16 cellular contexts compared by ENCODE assay signal in the genomic region with DNA sequence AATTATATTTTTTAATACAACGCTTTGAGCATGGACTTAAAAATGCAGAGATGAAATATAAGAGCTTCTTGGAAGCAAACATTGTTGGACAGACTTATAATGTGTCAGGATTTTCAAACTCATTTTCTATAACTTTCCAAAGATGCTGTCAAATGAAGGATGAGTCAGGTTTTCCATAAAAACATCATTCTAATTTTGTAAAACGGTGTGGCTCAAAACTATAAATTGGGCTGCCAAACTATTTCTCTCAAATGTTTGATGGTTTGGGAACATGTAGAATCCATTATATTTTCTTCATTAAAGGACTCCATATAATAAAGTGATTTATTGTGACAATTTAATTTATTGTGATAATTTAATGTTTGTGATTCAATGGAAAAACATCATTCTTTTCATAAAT.
A peak's percentile ranks its signal among the peaks of the same experiment; 100 is the strongest.
DNase-seq lines count a peak whose midpoint lies in the region; FAIRE-seq and TF ChIP-seq lines count a peak whose summit lies in the region.
"Had no signal": no experiment of that assay in that cellular context is flagged by ENCODE, and none has a peak within 500 bp of the region (broad histone marks: within the 10 kb centered on the region; RNA-seq: fewer than 3 reads in every experiment).

No MANE protein-coding gene starts in this region.

- DNase-seq in HCEC 1CT (peak; percentile 1), endothelial cell of umbilical vein (ENCODE audit: low read depth, low spot score) (peak; percentile 72), lung microvascular endothelial cell (ENCODE audit: low read depth in 2 of 2) (peak; percentile 24 to 46), uterus (no peak), NOMO-1 treated with DMSO at 0.1 percent for 48 hours (lab: John Stamatoyannopoulos, UW; ENCODE audit: unreplicated experiment) (no peak), MV-4-11 (lab: John Stamatoyannopoulos, UW) (no peak), DMS153 (lab: John Stamatoyannopoulos, UW) (no peak)
- DNase-seq: AML-193, HFFc6, NCI-H1436, NCI-H1930, NCI-H524, NCI-H82, PC-3, SIG-M5 had no signal

- H3K27ac ChIP-seq in endothelial cell of umbilical vein (ENCODE audit: insufficient read depth, low read depth, low read length) (peak overlapping the region; percentile 73), uterus (peak overlapping the region; percentile 39 to 61)
- H3K27ac ChIP-seq: RWPE1 had no signal

- CTCF ChIA-PET in endothelial cell of umbilical vein (lab: Charles Lee): interaction anchor here (0.8 to 2.2 kb wide), 9 partner anchors 9 to 264 kb away, joined by 3 to 13 read pairs (median 4); no protein-coding TSS in a partner anchor

- no peak for FAIRE-seq in endothelial cell of umbilical vein (lab: Jason Lieb, UNC)

- no peaks in the 10 kb centered on the region for H3K9me1 ChIP-seq in endothelial cell of umbilical vein (replicated peaks; ENCODE audit: control insufficient read depth, extremely low read depth, insufficient read depth, low read length)

- no peaks in the 10 kb centered on the region for H3K79me2 ChIP-seq in endothelial cell of umbilical vein (ENCODE audit: control insufficient read depth, insufficient read depth, low read length)

- no peaks in the 10 kb centered on the region for H4K20me1 ChIP-seq in endothelial cell of umbilical vein (replicated peaks; ENCODE audit: control insufficient read depth, extremely low read depth, insufficient read depth, low read length)

- peak overlapping the region; percentile 64 for H3K4me2 ChIP-seq in endothelial cell of umbilical vein (ENCODE audit: insufficient read depth, low read length)

- POLR2A ChIA-PET in endothelial cell of umbilical vein (lab: Charles Lee): no interaction called here

- H3K9me3 ChIP-seq in endothelial cell of umbilical vein (replicated peaks; ENCODE audit: control insufficient read depth, insufficient read depth, low read length) (no peaks in the 10 kb centered on the region), uterus (no peaks in the 10 kb centered on the region)

- peak overlapping the region in 1 of 3 experiments; percentile 38 for H3K4me3 ChIP-seq in endothelial cell of umbilical vein (replicated peaks in 1 of 3; ENCODE audit: insufficient read depth in 1 of 3, low read depth in 1 of 3, low read length in 3 of 3)
- H3K4me3 ChIP-seq in uterus: no peak overlapping the region

- H3K27me3 ChIP-seq in endothelial cell of umbilical vein (ENCODE audit: control insufficient read depth in 2 of 2, insufficient read depth in 2 of 2, low read length in 2 of 2) (no peaks in the 10 kb centered on the region), uterus (no peaks in the 10 kb centered on the region)

- peak overlapping the region; percentile 38 for H3K9ac ChIP-seq in endothelial cell of umbilical vein (replicated peaks; ENCODE audit: extremely low read depth, insufficient read depth, low read length)

- intact Hi-C loops in endothelial cell of umbilical vein (cut with micrococcal nuclease) (loop anchor here (1.0 to 2.0 kb wide), 3 partner anchors 47 to 184 kb away; no protein-coding TSS in a partner anchor), uterus (cut with DNase I; ENCODE audit: low total_unique reads) (no loop called here)

- H3K36me3 ChIP-seq in endothelial cell of umbilical vein (ENCODE audit: control insufficient read depth in 2 of 2, extremely low read depth in 1 of 2, insufficient read depth in 2 of 2, low read length in 2 of 2) (no peaks in the 10 kb centered on the region), uterus (no peaks in the 10 kb centered on the region)

- no peak overlapping the region for H2AFZ ChIP-seq in endothelial cell of umbilical vein (ENCODE audit: low read depth, low read length)

- BruUV-seq in endothelial cell of umbilical vein (replicated peaks; lab: Mats Ljungman, UMichigan): TSS peak; percentile 52

- no peak for TF ChIP-seq POLR2A in endothelial cell of umbilical vein (IDR thresholded peaks at IDR 0.05; ENCODE audit: low read depth, low read length)
- TF ChIP-seq POLR2A in uterus (IDR thresholded peaks at IDR 0.05): no peak

- peaks cover 22% of the 10 kb centered on the region for H3K4me1 ChIP-seq in endothelial cell of umbilical vein (ENCODE audit: control insufficient read depth, extremely low read depth, insufficient read depth, low read length)
- peaks cover 0 to 7% of the 10 kb centered on the region in 2 donors for H3K4me1 ChIP-seq in uterus

- TF ChIP-seq CTCF in endothelial cell of umbilical vein (IDR thresholded peaks at IDR 0.05; ENCODE audit: extremely low read depth in 1 of 2, insufficient read depth in 1 of 2, low read depth in 1 of 2, low read length in 2 of 2) (no peak), uterus (IDR thresholded peaks at IDR 0.05) (no peak)

- dilution Hi-C loops in endothelial cell of umbilical vein (cut with MboI; ENCODE audit: extremely low pct_ligation_motif_present, low sequenced_read_pairs): no loop called here

TF ChIP-seq in endothelial cell of umbilical vein, 7 proteins besides CTCF, POLR2A, EP300 and RAD21:
- TF ChIP-seq JUN (IDR thresholded peaks at IDR 0.05; ENCODE audit: borderline replicate concordance, insufficient read depth, insufficient read length, low read depth) (no peak), EZH2 (IDR thresholded peaks at IDR 0.05; ENCODE audit: borderline replicate concordance, low read depth, low read length, severe bottlenecking) (no peak), GATA2 (IDR thresholded peaks at IDR 0.05; ENCODE audit: insufficient read depth, insufficient read length, low read depth, low read length) (no peak), FOS (IDR thresholded peaks at IDR 0.05; ENCODE audit: borderline replicate concordance, insufficient read depth, low read length) (no peak), POLR2AphosphoS5 (IDR thresholded peaks at IDR 0.05; ENCODE audit: insufficient read depth, low read depth, low read length) (no peak), MYC (IDR thresholded peaks at IDR 0.05; ENCODE audit: low read depth, low read length) (no peak)
- TF ChIP-seq, protein P1, sequence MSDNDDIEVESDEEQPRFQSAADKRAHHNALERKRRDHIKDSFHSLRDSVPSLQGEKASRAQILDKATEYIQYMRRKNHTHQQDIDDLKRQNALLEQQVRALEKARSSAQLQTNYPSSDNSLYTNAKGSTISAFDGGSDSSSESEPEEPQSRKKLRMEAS (IDR thresholded peaks at IDR 0.05; ENCODE audit: insufficient read depth, insufficient read length): no peak

Comparison
In these comparisons a context has a peak if more than half of its experiments do, and no peak if none do; other contexts are left out.
1. DNase-seq: peak in HCEC 1CT (single experiment), endothelial cell of umbilical vein (single experiment) and lung microvascular endothelial cell (2 of 2); none in uterus (0 of 2), NOMO-1 treated with DMSO at 0.1 percent for 48 hours (single experiment), MV-4-11 (single experiment) and DMS153 (single experiment).